In the genomic region with DNA sequence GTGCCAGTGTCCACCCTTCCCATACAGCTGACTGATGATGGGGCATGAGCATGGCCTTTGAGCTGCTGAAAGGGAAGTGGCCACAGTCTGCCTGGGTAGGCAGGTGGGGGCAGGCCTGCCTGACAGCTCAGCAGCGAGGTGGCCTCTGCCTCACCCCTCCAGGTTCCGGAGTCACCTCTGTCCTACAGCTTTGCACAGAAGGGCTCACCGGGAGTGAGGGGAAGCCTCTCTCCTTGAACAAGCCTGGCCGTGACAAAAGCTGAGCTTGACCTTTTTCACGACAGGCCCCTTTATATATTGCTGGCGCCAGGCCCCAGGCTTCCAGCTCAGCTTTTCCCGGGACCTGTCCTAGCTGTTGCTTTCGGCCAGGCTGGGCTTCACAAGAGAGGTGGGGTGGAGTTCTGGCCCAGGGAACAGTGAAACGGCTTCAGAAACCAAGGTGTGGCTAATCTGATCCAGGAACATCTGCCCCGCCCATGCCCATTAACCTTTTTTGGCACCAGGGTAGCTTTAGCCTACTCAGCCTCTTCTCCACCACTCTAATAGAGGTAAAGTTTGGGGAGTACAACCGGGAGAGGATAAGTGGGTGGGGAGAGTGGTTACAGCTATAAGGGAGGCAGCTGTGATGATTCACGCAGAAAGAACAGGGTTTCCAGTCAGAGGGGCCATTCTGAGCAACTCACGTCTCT, we compare ENCODE assay signal across 11 cellular contexts. TPM values are rescaled to one million over a fixed set of nuclear protein-coding genes. Genes with fewer than 3 reads are reported as not detected.
DNase-seq lines count a peak whose midpoint lies in the region; ATAC-seq, FAIRE-seq and TF ChIP-seq lines count a peak whose summit lies in the region.
"Had no signal": no experiment of that assay in that cellular context is flagged by ENCODE, and none has a peak within 500 bp of the region (broad histone marks: within the 10 kb centered on the region; RNA-seq: fewer than 3 reads in every experiment).

No MANE protein-coding gene starts in this region.

- no peaks in the 10 kb centered on the region for H3K36me3 Mint-ChIP-seq in natural killer cell treated with Interleukin-12 subunit alpha and Interleukin-12 subunit beta and Interleukin-15 and Interleukin-18, amount 100 ng/mL, for 72 hours
- H3K36me3 Mint-ChIP-seq in natural killer cell = no peaks in the 10 kb centered on the region
- H3K36me3 Mint-ChIP-seq in mesothelial cell of epicardium = peaks cover 19% of the 10 kb centered on the region

- FAIRE-seq in urothelium cell line (lab: Jason Lieb, UNC) = no peak
- FAIRE-seq: endometrium had no signal

- intact Hi-C loops in natural killer cell (cut with micrococcal nuclease) (no loop called here), adrenal gland (cut with DNase I) (no loop called here)

- TF ChIP-seq CTCF in natural killer cell (IDR thresholded peaks at IDR 0.05) (no peak), adrenal gland (IDR thresholded peaks at IDR 0.05) (no peak), mesothelial cell of epicardium (IDR thresholded peaks at IDR 0.05; ENCODE audit: unreplicated experiment) (no peak)

- no peak overlapping the region for H3K4me3 ChIP-seq in adrenal gland

- H3K27ac Mint-ChIP-seq in natural killer cell treated with Interleukin-12 subunit alpha and Interleukin-12 subunit beta and Interleukin-15 and Interleukin-18, amount 100 ng/mL, for 72 hours = peak overlapping the region; percentile 88 to 96
- H3K27ac Mint-ChIP-seq in natural killer cell = no peak overlapping the region
- H3K27ac Mint-ChIP-seq in mesothelial cell of epicardium = peak overlapping the region; percentile 83

- TF ChIP-seq POLR2A in adrenal gland (IDR thresholded peaks at IDR 0.05) = no peak

- 39 to 42% (median 40%) methylated on average over 5 to 13 of the region's 13 CpGs for WGBS in adrenal gland, 4 donors

- peak overlapping the region; percentile 80 for H3K4me3 Mint-ChIP-seq in natural killer cell treated with Interleukin-12 subunit alpha and Interleukin-12 subunit beta and Interleukin-15 and Interleukin-18, amount 100 ng/mL, for 72 hours
- H3K4me3 Mint-ChIP-seq in natural killer cell = no peak overlapping the region
- no peak overlapping the region for H3K4me3 Mint-ChIP-seq in mesothelial cell of epicardium

- H3K27ac ChIP-seq in adrenal gland = peak overlapping the region; percentile 50 to 93 (median 82)

- H3K36me3 ChIP-seq in adrenal gland (replicated peaks in 1 of 2) = no peaks in the 10 kb centered on the region

- DNase-seq in natural killer cell treated with Interleukin-12 subunit alpha and Interleukin-12 subunit beta and Interleukin-15 and Interleukin-18, amount 100 ng/mL, for 72 hours (ENCODE audit: low spot score) = no peak
- DNase-seq in natural killer cell = no peak
- peak in 6 of 7 donors; percentile 50 to 83 (median 64) for DNase-seq in adrenal gland
- DNase-seq in mesothelial cell of epicardium (ENCODE audit: low spot score in 2 of 2, unreplicated experiment in 2 of 2) = no peak
- DNase-seq in urothelium cell line (ENCODE audit: low spot score) = peak; percentile 66
- DNase-seq: SW 1271 had no signal

- no peaks in the 10 kb centered on the region for H3K9me3 ChIP-seq in adrenal gland (replicated peaks in 1 of 3)

- ATAC-seq in natural killer cell treated with Interleukin-12 subunit alpha and Interleukin-12 subunit beta and Interleukin-15 and Interleukin-18, amount 100 ng/mL, for 72 hours = peak in 1 of 2 donors; percentile 63
- ATAC-seq in natural killer cell (no peak), GM18498 (IDR thresholded peaks at IDR 0.05; ENCODE audit: unreplicated experiment) (no peak), HG02678 (IDR thresholded peaks at IDR 0.05; ENCODE audit: unreplicated experiment) (no peak), GM19328 (IDR thresholded peaks at IDR 0.05; ENCODE audit: unreplicated experiment) (no peak)

- peaks cover 21 to 34% of the 10 kb centered on the region in 2 donors for H3K4me1 ChIP-seq in adrenal gland (replicated peaks in 1 of 2)

- H3K27me3 ChIP-seq in adrenal gland = no peaks in the 10 kb centered on the region

- peaks cover 0 to 4% of the 10 kb centered on the region in 2 donors for H3K27me3 Mint-ChIP-seq in natural killer cell treated with Interleukin-12 subunit alpha and Interleukin-12 subunit beta and Interleukin-15 and Interleukin-18, amount 100 ng/mL, for 72 hours
- H3K27me3 Mint-ChIP-seq in natural killer cell (ENCODE audit: low read depth in 2 of 2) = no peaks in the 10 kb centered on the region
- H3K27me3 Mint-ChIP-seq in mesothelial cell of epicardium (ENCODE audit: low read depth) = no peaks in the 10 kb centered on the region

- H3K9me3 Mint-ChIP-seq in natural killer cell treated with Interleukin-12 subunit alpha and Interleukin-12 subunit beta and Interleukin-15 and Interleukin-18, amount 100 ng/mL, for 72 hours = no peaks in the 10 kb centered on the region
- no peaks in the 10 kb centered on the region for H3K9me3 Mint-ChIP-seq in natural killer cell
- H3K9me3 Mint-ChIP-seq in mesothelial cell of epicardium = no peaks in the 10 kb centered on the region

- peaks cover 20 to 34% of the 10 kb centered on the region in 2 donors for H3K4me1 Mint-ChIP-seq in natural killer cell treated with Interleukin-12 subunit alpha and Interleukin-12 subunit beta and Interleukin-15 and Interleukin-18, amount 100 ng/mL, for 72 hours (ENCODE audit: low read depth in 2 of 2)
- H3K4me1 Mint-ChIP-seq in natural killer cell = peaks cover 8 to 10% of the 10 kb centered on the region in 2 donors
- peaks cover 20% of the 10 kb centered on the region for H3K4me1 Mint-ChIP-seq in mesothelial cell of epicardium

RNA-seq across cellular contexts. Expression of a gene that starts 42.9 kb away (rescaled TPM):
- under 1 TPM; 0.17 to 0.42 TPM for total RNA-seq in natural killer cell treated with Interleukin-12 subunit alpha and Interleukin-12 subunit beta and Interleukin-15 and Interleukin-18, amount 100 ng/mL, for 72 hours
- total RNA-seq in natural killer cell = under 1 TPM; 0.05 to 0.15 (median 0.14) TPM
- total RNA-seq in adrenal gland = 1 to 10 TPM in 5 of 8 donors, under 1 TPM in 3; 0.09 to 4.7 (median 1.5) TPM
- polyA plus RNA-seq in adrenal gland = 1 to 10 TPM in 2 of 3 donors, under 1 TPM in 1; 0.49 to 1.4 (median 1.4) TPM
- total RNA-seq in mesothelial cell of epicardium = 22.4 to 23.9 TPM (median 22.5 TPM) in 3 replicates
- total RNA-seq: G401 had no signal

RNA-seq across cellular contexts. Expression of a gene that starts 49.2 kb away (rescaled TPM):
- 10 to 100 TPM; 38.7 to 44.1 TPM for total RNA-seq in natural killer cell treated with Interleukin-12 subunit alpha and Interleukin-12 subunit beta and Interleukin-15 and Interleukin-18, amount 100 ng/mL, for 72 hours
- total RNA-seq in natural killer cell (10 to 100 TPM; 38.4 to 54.2 (median 47.5) TPM), adrenal gland (10 to 100 TPM; 16.4 to 83.7 (median 30.5) TPM), mesothelial cell of epicardium (32.1 to 38.9 TPM (median 36.5 TPM) in 3 replicates)
- polyA plus RNA-seq in adrenal gland = 10 to 100 TPM; 10.1 to 12.7 (median 12.5) TPM

Comparison
In these comparisons a context has a peak if more than half of its experiments do, and no peak if none do; other contexts are left out.
1. H3K27ac Mint-ChIP-seq: peak in natural killer cell treated with Interleukin-12 subunit alpha and Interleukin-12 subunit beta and Interleukin-15 and Interleukin-18, amount 100 ng/mL, for 72 hours (2 of 2) and mesothelial cell of epicardium (single experiment); none in natural killer cell (0 of 2).
2. DNase-seq: peak in adrenal gland (6 of 7) and urothelium cell line (single experiment); none in natural killer cell treated with Interleukin-12 subunit alpha and Interleukin-12 subunit beta and Interleukin-15 and Interleukin-18, amount 100 ng/mL, for 72 hours (single experiment), natural killer cell (single experiment) and mesothelial cell of epicardium (0 of 2).